ENCODE assay signal across 18 cellular contexts in genomic region chr3:125002414-125002811, GRCh38. TPM values are rescaled to one million over a fixed set of nuclear protein-coding genes. Genes with fewer than 3 reads are reported as not detected.
DNase-seq lines count a peak whose midpoint lies in the region; ATAC-seq and TF ChIP-seq lines count a peak whose summit lies in the region.
"Had no signal": no experiment of that assay in that cellular context is flagged by ENCODE, and none has a peak within 500 bp of the region (broad histone marks: within the 10 kb centered on the region; RNA-seq: fewer than 3 reads in every experiment).

No MANE protein-coding gene starts in this region.

- TF ChIP-seq POLR2A in transverse colon (IDR thresholded peaks at IDR 0.05) (no peak), erythroblast (IDR thresholded peaks at IDR 0.05; ENCODE audit: low read length) (no peak)

- H3K27me3 ChIP-seq in heart right ventricle (no peaks in the 10 kb centered on the region), transverse colon (no peaks in the 10 kb centered on the region)
- H3K27me3 ChIP-seq: BE2C had no signal

- DNase-seq in heart right ventricle (no peak), left cardiac atrium (no peak), mucosa of descending colon (no peak), transverse colon (no peak), NCI-H1436 treated with DMSO at 0.1 percent for 48 hours (lab: John Stamatoyannopoulos, UW) (no peak), erythroblast (lab: John Stamatoyannopoulos, UW) (no peak)
- peak; percentile 21 for DNase-seq in central memory CD4-positive, alpha-beta T cell
- DNase-seq: activated CD4-positive, alpha-beta T cell treated with anti-CD3 and anti-CD28 coated beads, Interleukin-2, amount 50 U/mL, for 48 hours; activated effector memory CD4-positive, alpha-beta T cell treated with Interleukin-2 at 50 U/mL for 16 hours; BE2C; hippocampal formation; lower lobe of right lung; NCI-H1105 treated with DMSO at 0.1 percent for 48 hours; NCI-H69; stimulated activated CD4-positive, alpha-beta T cell treated with anti-CD3 and anti-CD28 coated beads, Interleukin-2, amount 100 ng/mL, for 48 hours had no signal

- peaks cover 0 to 100% (median 71%) of the 10 kb centered on the region in 9 donors for H3K36me3 ChIP-seq in heart right ventricle
- H3K36me3 ChIP-seq in mucosa of descending colon (ENCODE audit: low read depth): no peaks in the 10 kb centered on the region
- H3K36me3 ChIP-seq in transverse colon: no peaks in the 10 kb centered on the region

- TF ChIP-seq CTCF in heart right ventricle (IDR thresholded peaks at IDR 0.05) (no peak), mucosa of descending colon (IDR thresholded peaks at IDR 0.05) (no peak), transverse colon (IDR thresholded peaks at IDR 0.05) (no peak)

- no peak overlapping the region for H3K4me3 ChIP-seq in heart right ventricle
- H3K4me3 ChIP-seq in mucosa of descending colon: no peak overlapping the region
- no peak overlapping the region for H3K4me3 ChIP-seq in transverse colon
- H3K4me3 ChIP-seq: GM12878, lower lobe of right lung, prostate gland had no signal

- 68 to 71% methylated on average over 5 of the region's 5 CpGs for WGBS in heart right ventricle, 2 donors
- WGBS in transverse colon (ENCODE audit: low coverage in 1 of 2), 2 donors: 25 to 50% methylated on average over 2 to 5 of the region's 5 CpGs

- no peak for TF ChIP-seq EP300 in transverse colon (IDR thresholded peaks at IDR 0.05; ENCODE audit: low read depth)

- no peaks in the 10 kb centered on the region for H3K9me3 ChIP-seq in heart right ventricle
- H3K9me3 ChIP-seq in mucosa of descending colon: no peaks in the 10 kb centered on the region
- no peaks in the 10 kb centered on the region for H3K9me3 ChIP-seq in transverse colon
- H3K9me3 ChIP-seq: BE2C, lower lobe of right lung, prostate gland had no signal

- H3K27ac ChIP-seq in heart right ventricle (peak overlapping the region in 6 of 10 donors; percentile 13 to 84 (median 68)), transverse colon (peak overlapping the region; percentile 49 to 77 (median 72))

- intact Hi-C loops in heart right ventricle (cut with DNase I): loop anchor here in 4 of 10 donors (2.0 to 5.0 kb wide), 3 partner anchors 45 to 50 kb away; no protein-coding TSS in a partner anchor
- intact Hi-C loops in left cardiac atrium (cut with DNase I): loop anchor here (5.0 kb wide), 1 partner anchor 50 kb away; no protein-coding TSS in a partner anchor
- intact Hi-C loops in mucosa of descending colon (cut with DNase I, micrococcal nuclease): no loop called here
- intact Hi-C loops in transverse colon (cut with DNase I; ENCODE audit: low total_unique reads): loop anchor here (5.0 kb wide), 2 partner anchors 50 to 145 kb away; no protein-coding TSS in a partner anchor

- in situ Hi-C loops in transverse colon (cut with MboI; ENCODE audit: low pct_ligation_motif_present in 1 of 4, low pct_unique_long_range_greater_than_20kb in 1 of 4, low sequenced_read_pairs in 3 of 4): no loop called here

- H3K4me1 ChIP-seq in heart right ventricle (peaks cover 20 to 88% (median 68%) of the 10 kb centered on the region in 9 donors), mucosa of descending colon (ENCODE audit: low read depth) (peaks cover 26% of the 10 kb centered on the region), transverse colon (peaks cover 23 to 63% (median 31%) of the 10 kb centered on the region in 4 donors)

- ATAC-seq in heart right ventricle (peak in 1 of 8 donors; percentile 7), left cardiac atrium (no peak), mucosa of descending colon (peak; percentile 2), HG03196 (IDR thresholded peaks at IDR 0.05; ENCODE audit: unreplicated experiment) (no peak)
- ATAC-seq: GM12878 had no signal

RNA-seq across cellular contexts. Expression of gene HEG1, which starts 53.4 kb away (rescaled TPM):
- total RNA-seq in heart right ventricle (100 to 1,000 TPM in 7 of 10 donors, 10 to 100 TPM in 3; 79.0 to 186 (median 143) TPM), left cardiac atrium (100 to 1,000 TPM; 120 to 149 TPM), mucosa of descending colon (10 to 100 TPM in 2 of 3 donors, 1 to 10 TPM in 1; 7.4 to 45.3 (median 15.0) TPM), transverse colon (10 to 100 TPM in 2 of 4 donors, 1 to 10 TPM in 2; 8.9 to 97.3 (median 10.6) TPM)
- polyA plus RNA-seq in heart right ventricle: 10 to 100 TPM; 12.2 to 25.4 TPM

Comparison
In these comparisons a context has a peak if more than half of its experiments do, and no peak if none do; other contexts are left out.
1. intact Hi-C loops: an anchor here in left cardiac atrium (5.0 kb wide) and transverse colon (5.0 kb wide); none called in mucosa of descending colon.